1 cellular context compared by ENCODE assay signal in the genomic region with DNA sequence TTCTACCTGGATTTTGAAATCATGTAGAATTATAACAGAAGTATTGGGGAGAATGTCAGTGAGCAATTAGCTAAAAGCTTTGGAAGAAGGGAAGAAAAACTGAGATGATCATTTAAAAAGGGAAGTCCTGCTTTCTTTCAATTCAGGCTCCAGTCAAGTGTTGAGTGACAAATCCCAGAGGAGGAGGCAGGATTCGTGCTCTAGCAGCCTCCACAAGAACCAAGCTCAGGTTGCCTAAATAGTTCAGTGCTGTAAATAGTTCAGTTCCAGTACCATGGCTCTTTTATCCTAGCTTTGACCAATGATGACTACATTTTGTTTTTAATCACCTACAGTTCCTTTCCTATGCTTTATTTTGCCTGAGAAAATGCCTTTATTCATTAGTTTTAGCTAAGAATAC.
TF ChIP-seq lines count a peak whose summit lies in the region.

No MANE protein-coding gene starts in this region.

TF ChIP-seq in SK-N-SH treated with all-trans-retinoic acid at 6 μM for 48 hours, 23 proteins besides CTCF, POLR2A, EP300 and RAD21 (continued from another document):
- TF ChIP-seq, protein P1, sequence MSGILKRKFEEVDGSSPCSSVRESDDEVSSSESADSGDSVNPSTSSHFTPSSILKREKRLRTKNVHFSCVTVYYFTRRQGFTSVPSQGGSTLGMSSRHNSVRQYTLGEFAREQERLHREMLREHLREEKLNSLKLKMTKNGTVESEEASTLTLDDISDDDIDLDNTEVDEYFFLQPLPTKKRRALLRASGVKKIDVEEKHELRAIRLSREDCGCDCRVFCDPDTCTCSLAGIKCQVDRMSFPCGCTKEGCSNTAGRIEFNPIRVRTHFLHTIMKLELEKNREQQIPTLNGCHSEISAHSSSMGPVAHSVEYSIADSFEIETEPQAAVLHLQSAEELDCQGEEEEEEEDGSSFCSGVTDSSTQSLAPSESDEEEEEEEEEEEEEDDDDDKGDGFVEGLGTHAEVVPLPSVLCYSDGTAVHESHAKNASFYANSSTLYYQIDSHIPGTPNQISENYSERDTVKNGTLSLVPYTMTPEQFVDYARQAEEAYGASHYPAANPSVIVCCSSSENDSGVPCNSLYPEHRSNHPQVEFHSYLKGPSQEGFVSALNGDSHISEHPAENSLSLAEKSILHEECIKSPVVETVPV (CRISPR knock-in tag; IDR thresholded peaks at IDR 0.05), result no peak
- TF ChIP-seq ZC3H10 (CRISPR knock-in tag; IDR thresholded peaks at IDR 0.05) (no peak), TOX (CRISPR knock-in tag; IDR thresholded peaks at IDR 0.05; ENCODE audit: borderline replicate concordance) (no peak), OSR1 (CRISPR knock-in tag; IDR thresholded peaks at IDR 0.05) (no peak)
- TF ChIP-seq, protein P2, sequence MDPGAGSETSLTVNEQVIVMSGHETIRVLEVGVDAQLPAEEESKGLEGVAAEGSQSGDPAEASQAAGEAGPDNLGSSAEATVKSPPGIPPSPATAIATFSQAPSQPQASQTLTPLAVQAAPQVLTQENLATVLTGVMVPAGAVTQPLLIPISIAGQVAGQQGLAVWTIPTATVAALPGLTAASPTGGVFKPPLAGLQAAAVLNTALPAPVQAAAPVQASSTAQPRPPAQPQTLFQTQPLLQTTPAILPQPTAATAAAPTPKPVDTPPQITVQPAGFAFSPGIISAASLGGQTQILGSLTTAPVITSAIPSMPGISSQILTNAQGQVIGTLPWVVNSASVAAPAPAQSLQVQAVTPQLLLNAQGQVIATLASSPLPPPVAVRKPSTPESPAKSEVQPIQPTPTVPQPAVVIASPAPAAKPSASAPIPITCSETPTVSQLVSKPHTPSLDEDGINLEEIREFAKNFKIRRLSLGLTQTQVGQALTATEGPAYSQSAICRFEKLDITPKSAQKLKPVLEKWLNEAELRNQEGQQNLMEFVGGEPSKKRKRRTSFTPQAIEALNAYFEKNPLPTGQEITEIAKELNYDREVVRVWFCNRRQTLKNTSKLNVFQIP (CRISPR knock-in tag; IDR thresholded peaks at IDR 0.05; ENCODE audit: borderline replicate concordance, low read depth), result no peak
- TF ChIP-seq, protein P3, sequence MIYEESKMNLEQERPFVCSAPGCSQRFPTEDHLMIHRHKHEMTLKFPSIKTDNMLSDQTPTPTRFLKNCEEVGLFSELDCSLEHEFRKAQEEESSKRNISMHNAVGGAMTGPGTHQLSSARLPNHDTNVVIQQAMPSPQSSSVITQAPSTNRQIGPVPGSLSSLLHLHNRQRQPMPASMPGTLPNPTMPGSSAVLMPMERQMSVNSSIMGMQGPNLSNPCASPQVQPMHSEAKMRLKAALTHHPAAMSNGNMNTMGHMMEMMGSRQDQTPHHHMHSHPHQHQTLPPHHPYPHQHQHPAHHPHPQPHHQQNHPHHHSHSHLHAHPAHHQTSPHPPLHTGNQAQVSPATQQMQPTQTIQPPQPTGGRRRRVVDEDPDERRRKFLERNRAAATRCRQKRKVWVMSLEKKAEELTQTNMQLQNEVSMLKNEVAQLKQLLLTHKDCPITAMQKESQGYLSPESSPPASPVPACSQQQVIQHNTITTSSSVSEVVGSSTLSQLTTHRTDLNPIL (CRISPR knock-in tag; IDR thresholded peaks at IDR 0.05; ENCODE audit: low read depth), result no peak
